12 cellular contexts compared by ENCODE assay signal in the genomic region with DNA sequence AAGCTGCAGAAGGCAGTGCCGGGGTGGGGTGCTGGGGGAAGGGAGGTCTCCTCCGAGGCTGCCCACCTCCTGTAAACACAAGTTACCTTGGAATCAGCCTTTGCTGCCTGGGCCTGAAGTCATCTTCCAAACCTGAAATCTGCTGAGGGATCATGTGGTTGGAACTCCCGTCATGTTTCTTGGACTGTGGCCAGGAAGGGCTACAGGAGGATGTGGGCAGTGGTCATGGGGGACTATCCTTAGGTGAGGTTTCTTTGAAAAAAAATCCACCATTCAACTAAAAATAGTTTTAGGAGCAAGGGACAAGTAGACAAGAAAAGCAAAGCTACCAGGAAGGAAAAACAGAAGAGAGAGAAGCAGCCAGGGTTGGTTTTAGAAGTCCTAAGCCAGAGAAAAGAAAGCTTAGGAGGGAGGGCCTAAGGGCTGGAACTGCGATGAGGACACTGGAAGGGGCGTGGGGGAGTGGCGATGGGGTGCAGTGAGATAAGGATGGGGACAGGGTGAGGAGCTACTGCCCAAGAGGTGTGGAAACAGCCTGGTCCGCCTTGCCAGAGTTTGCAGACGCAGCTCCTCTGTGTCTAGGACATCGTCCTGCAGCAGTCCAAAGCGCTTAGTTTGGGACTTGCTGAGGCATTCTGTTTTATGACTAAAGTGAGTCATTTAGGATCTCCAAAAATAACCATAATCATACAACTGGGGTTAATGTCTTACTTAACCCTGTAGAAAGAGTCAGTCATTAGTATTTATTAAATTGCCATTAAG.
A peak's percentile ranks its signal among the peaks of the same experiment; 100 is the strongest.
DNase-seq lines count a peak whose midpoint lies in the region; ATAC-seq and TF ChIP-seq lines count a peak whose summit lies in the region.
"Had no signal": no experiment of that assay in that cellular context is flagged by ENCODE, and none has a peak within 500 bp of the region (broad histone marks: within the 10 kb centered on the region; RNA-seq: fewer than 3 reads in every experiment).

No MANE protein-coding gene starts in this region.

- H3K36me3 ChIP-seq in lower lobe of right lung: no peaks in the 10 kb centered on the region
- H3K36me3 ChIP-seq in vagina: no peaks in the 10 kb centered on the region
- H3K36me3 ChIP-seq: SJSA1, thyroid gland had no signal

- H3K27ac ChIP-seq in lower lobe of right lung (no peak overlapping the region), vagina (no peak overlapping the region)
- H3K27ac ChIP-seq: SJSA1, thyroid gland had no signal

- no peaks in the 10 kb centered on the region for H3K9me3 ChIP-seq in lower lobe of right lung
- no peaks in the 10 kb centered on the region for H3K9me3 ChIP-seq in vagina
- H3K9me3 ChIP-seq: SJSA1, thyroid gland had no signal

- peak; percentile 60 for ATAC-seq in GM21825 (IDR thresholded peaks at IDR 0.05; ENCODE audit: unreplicated experiment)
- peak; percentile 12 to 55 for ATAC-seq in lower lobe of right lung

- peaks cover 19% of the 10 kb centered on the region for H3K4me1 Mint-ChIP-seq in activated CD4-positive, alpha-beta memory T cell treated with anti-CD3 and anti-CD28 coated beads, Interleukin-2, amount 10 ng/mL, durations not matched to agents 7 days and 5 days

- H3K4me3 Mint-ChIP-seq in activated CD4-positive, alpha-beta memory T cell treated with anti-CD3 and anti-CD28 coated beads, Interleukin-2, amount 10 ng/mL, durations not matched to agents 7 days and 5 days: no peak overlapping the region

- in situ Hi-C loops in SK-MEL-5 (cut with HindIII; ENCODE audit: low pct_unique_long_range_greater_than_20kb, low sequenced_read_pairs): no loop called here

- TF ChIP-seq CTCF in lower lobe of right lung (IDR thresholded peaks at IDR 0.05): no peak
- TF ChIP-seq CTCF in vagina (IDR thresholded peaks at IDR 0.05): no peak

- H3K4me3 ChIP-seq in lower lobe of right lung (no peak overlapping the region), vagina (no peak overlapping the region)
- H3K4me3 ChIP-seq: SJSA1, thyroid gland had no signal

- H3K4me1 ChIP-seq in lower lobe of right lung (peaks cover 5% of the 10 kb centered on the region), vagina (peaks cover 23% of the 10 kb centered on the region)

- DNase-seq in EL (peak; percentile 70), SK-MEL-5 (ENCODE audit: low read depth, low spot score) (peak; percentile 80), lower lobe of right lung (no peak), NCI-H446 (lab: John Stamatoyannopoulos, UW) (no peak), DMS153 treated with DMSO at 0.1 percent for 48 hours (lab: John Stamatoyannopoulos, UW; ENCODE audit: unreplicated experiment) (no peak), vagina (ENCODE audit: extremely low spot score in 2 of 2) (no peak)
- no peak for DNase-seq in activated CD4-positive, alpha-beta memory T cell treated with anti-CD3 and anti-CD28 coated beads, Interleukin-2, amount 10 ng/mL, durations not matched to agents 7 days and 5 days
- DNase-seq: DMS79 treated with DMSO at 0.1 percent for 48 hours, kidney glomerular epithelial cell had no signal

- H3K36me3 Mint-ChIP-seq in activated CD4-positive, alpha-beta memory T cell treated with anti-CD3 and anti-CD28 coated beads, Interleukin-2, amount 10 ng/mL, durations not matched to agents 7 days and 5 days (ENCODE audit: low read depth): no peaks in the 10 kb centered on the region

- peaks cover 4% of the 10 kb centered on the region for H3K27me3 ChIP-seq in lower lobe of right lung (ENCODE audit: low read depth)
- no peaks in the 10 kb centered on the region for H3K27me3 ChIP-seq in vagina
- H3K27me3 ChIP-seq: SJSA1, thyroid gland had no signal

- no peaks in the 10 kb centered on the region for H3K9me3 Mint-ChIP-seq in activated CD4-positive, alpha-beta memory T cell treated with anti-CD3 and anti-CD28 coated beads, Interleukin-2, amount 10 ng/mL, durations not matched to agents 7 days and 5 days

- peaks cover 59% of the 10 kb centered on the region for H3K27me3 Mint-ChIP-seq in activated CD4-positive, alpha-beta memory T cell treated with anti-CD3 and anti-CD28 coated beads, Interleukin-2, amount 10 ng/mL, durations not matched to agents 7 days and 5 days

- intact Hi-C loops in lower lobe of right lung (cut with DNase I) (no loop called here), vagina (cut with DNase I) (loop anchor here (10.0 kb wide), 1 partner anchor 154 kb away; the partner anchor contains the start of gene FZD7)

- no peak for TF ChIP-seq POLR2A in vagina (IDR thresholded peaks at IDR 0.05)

- POLR2A ChIA-PET in activated CD4-positive, alpha-beta memory T cell treated with anti-CD3 and anti-CD28 coated beads, Interleukin-2, amount 10 ng/mL, durations not matched to agents 7 days and 5 days (lab: Charles Lee): no interaction called here

- no peak overlapping the region for H3K27ac Mint-ChIP-seq in activated CD4-positive, alpha-beta memory T cell treated with anti-CD3 and anti-CD28 coated beads, Interleukin-2, amount 10 ng/mL, durations not matched to agents 7 days and 5 days

- CTCF ChIA-PET in activated CD4-positive, alpha-beta memory T cell treated with anti-CD3 and anti-CD28 coated beads, Interleukin-2, amount 10 ng/mL, durations not matched to agents 7 days and 5 days (lab: Charles Lee): interaction anchor here (0.6 to 0.9 kb wide), 2 partner anchors 20 to 430 kb away, joined by 3 to 4 read pairs; partner anchors contain the start of genes STRADB and TRAK2

Comparison
In these comparisons a context has a peak if more than half of its experiments do, and no peak if none do; other contexts are left out.
1. DNase-seq: peak in EL (single experiment) and SK-MEL-5 (single experiment); none in lower lobe of right lung (single experiment), activated CD4-positive, alpha-beta memory T cell treated with anti-CD3 and anti-CD28 coated beads, Interleukin-2, amount 10 ng/mL, durations not matched to agents 7 days and 5 days (single experiment), NCI-H446 (0 of 2), DMS153 treated with DMSO at 0.1 percent for 48 hours (single experiment) and vagina (0 of 2).